12 cellular contexts compared by ENCODE assay signal in genomic region chr6:72825265-72825918, GRCh38.
DNase-seq lines count a peak whose midpoint lies in the region; ATAC-seq and TF ChIP-seq lines count a peak whose summit lies in the region.
"Had no signal": no experiment of that assay in that cellular context is flagged by ENCODE, and none has a peak within 500 bp of the region (broad histone marks: within the 10 kb centered on the region; RNA-seq: fewer than 3 reads in every experiment).

No MANE protein-coding gene starts in this region.

- H3K9me3 ChIP-seq in breast epithelium = no peaks in the 10 kb centered on the region
- no peaks in the 10 kb centered on the region for H3K9me3 ChIP-seq in mammary epithelial cell (replicated peaks; ENCODE audit: insufficient read depth, low read length)
- no peaks in the 10 kb centered on the region for H3K9me3 ChIP-seq in upper lobe of right lung
- H3K9me3 ChIP-seq in neural progenitor cell (ENCODE audit: low read depth) = no peaks in the 10 kb centered on the region

- H3K27ac ChIP-seq in breast epithelium (no peak overlapping the region), mammary epithelial cell (ENCODE audit: insufficient read depth, low read depth, low read length) (peak overlapping the region; percentile 89), upper lobe of right lung (no peak overlapping the region), neural progenitor cell (no peak overlapping the region)
- H3K27ac ChIP-seq: heart left ventricle had no signal

- H3K79me2 ChIP-seq in mammary epithelial cell (ENCODE audit: insufficient read depth, low read length) = peaks cover 7% of the 10 kb centered on the region
- H3K79me2 ChIP-seq in neural progenitor cell (ENCODE audit: low read depth) = no peaks in the 10 kb centered on the region

- BruUV-seq in MCF 10A (replicated peaks; lab: Mats Ljungman, UMichigan) = no TSS peak
- no TSS peak for BruUV-seq in mammary epithelial cell (replicated peaks; lab: Mats Ljungman, UMichigan)

- no peaks in the 10 kb centered on the region for H3K4me1 ChIP-seq in breast epithelium
- peaks cover 48% of the 10 kb centered on the region for H3K4me1 ChIP-seq in mammary epithelial cell (ENCODE audit: insufficient read depth, low read length)
- no peaks in the 10 kb centered on the region for H3K4me1 ChIP-seq in upper lobe of right lung
- H3K4me1 ChIP-seq in neural progenitor cell = no peaks in the 10 kb centered on the region
- H3K4me1 ChIP-seq: heart left ventricle had no signal

- H3K4me3 Mint-ChIP-seq in MCF 10A (ENCODE audit: unreplicated experiment) (no peak overlapping the region), neural progenitor cell (no peak overlapping the region)

- H3K9ac ChIP-seq in mammary epithelial cell (ENCODE audit: insufficient read depth, low read length) = peak overlapping the region; percentile 39
- no peak overlapping the region for H3K9ac ChIP-seq in neural progenitor cell

- peak; percentile 17 for DNase-seq in MCF 10A (ENCODE audit: unreplicated experiment)
- no peak for DNase-seq in breast epithelium (ENCODE audit: low spot score in 2 of 2)
- peak; percentile 66 for DNase-seq in mammary epithelial cell
- DNase-seq in upper lobe of right lung = no peak
- DNase-seq in neural progenitor cell (ENCODE audit: low spot score) = no peak
- no peak for DNase-seq in H7
- DNase-seq in cerebellum (ENCODE audit: low spot score) = no peak
- DNase-seq: Calu3, heart left ventricle, NCI-H510A treated with DMSO at 0.1 percent for 48 hours, posterior cingulate gyrus had no signal

- intact Hi-C loops in MCF 10A (cut with micrococcal nuclease) = no loop called here
- intact Hi-C loops in breast epithelium (cut with DNase I; ENCODE audit: low total_unique reads) = no loop called here
- intact Hi-C loops in mammary epithelial cell (cut with micrococcal nuclease) = loop anchor here (5.0 kb wide), 1 partner anchor 38 kb away; no protein-coding TSS in a partner anchor
- intact Hi-C loops in upper lobe of right lung (cut with DNase I) = no loop called here

- H3K27me3 ChIP-seq in breast epithelium (no peaks in the 10 kb centered on the region), mammary epithelial cell (ENCODE audit: insufficient read depth, low read length) (no peaks in the 10 kb centered on the region), upper lobe of right lung (no peaks in the 10 kb centered on the region), neural progenitor cell (no peaks in the 10 kb centered on the region), H7 (ENCODE audit: control insufficient read depth, insufficient read depth, low read length) (no peaks in the 10 kb centered on the region)
- H3K27me3 ChIP-seq: heart left ventricle had no signal

- no peaks in the 10 kb centered on the region for H3F3A ChIP-seq in neural progenitor cell (ENCODE audit: low read depth)

- H3K9me3 Mint-ChIP-seq in MCF 10A (ENCODE audit: unreplicated experiment) (peaks cover 10% of the 10 kb centered on the region), neural progenitor cell (peaks cover 2% of the 10 kb centered on the region)

- in situ Hi-C loops in mammary epithelial cell (cut with MboI; ENCODE audit: low sequenced_read_pairs in 2 of 2) = no loop called here

- CTCF ChIA-PET in MCF 10A (lab: Yijun Ruan, JAX) = no interaction called here
- CTCF ChIA-PET in mammary epithelial cell (lab: Charles Lee; ENCODE audit: low non-redundant PET) = interaction anchor here (0.5 to 0.6 kb wide), 2 partner anchors 121 to 460 kb away, joined by 3 to 6 read pairs; no protein-coding TSS in a partner anchor

- H2AFZ ChIP-seq in mammary epithelial cell (ENCODE audit: low read depth, low read length) (no peak overlapping the region), neural progenitor cell (replicated peaks) (no peak overlapping the region)

- TF ChIP-seq CTCF in MCF 10A (IDR thresholded peaks at IDR 0.05; ENCODE audit: unreplicated experiment) = no peak
- TF ChIP-seq CTCF in breast epithelium (IDR thresholded peaks at IDR 0.05) = no peak
- no peak for TF ChIP-seq CTCF in mammary epithelial cell (conservative IDR thresholded peaks at IDR 0.05 in 1 of 2, IDR thresholded peaks at IDR 0.05 in 1 of 2; ENCODE audit: extremely low read depth in 1 of 2, insufficient read depth in 1 of 2, low read depth in 1 of 2, low read length in 2 of 2)
- no peak for TF ChIP-seq CTCF in upper lobe of right lung (IDR thresholded peaks at IDR 0.05)
- no peak for TF ChIP-seq CTCF in neural progenitor cell (IDR thresholded peaks at IDR 0.05)

- H4K20me1 ChIP-seq in mammary epithelial cell (ENCODE audit: insufficient read depth, low read length) (no peaks in the 10 kb centered on the region), neural progenitor cell (ENCODE audit: low read depth) (no peaks in the 10 kb centered on the region)

- peak overlapping the region; percentile 17 for H3K4me2 ChIP-seq in mammary epithelial cell (ENCODE audit: insufficient read depth, low read depth, low read length)
- H3K4me2 ChIP-seq in neural progenitor cell = no peak overlapping the region

- H3K36me3 ChIP-seq in breast epithelium (no peaks in the 10 kb centered on the region), mammary epithelial cell (ENCODE audit: insufficient read depth, low read length) (no peaks in the 10 kb centered on the region), upper lobe of right lung (no peaks in the 10 kb centered on the region), neural progenitor cell (no peaks in the 10 kb centered on the region), H7 (replicated peaks; ENCODE audit: control insufficient read depth, insufficient read depth, low read length) (no peaks in the 10 kb centered on the region)
- H3K36me3 ChIP-seq: heart left ventricle had no signal

- ATAC-seq in HG03045 (IDR thresholded peaks at IDR 0.05; ENCODE audit: unreplicated experiment) = peak; percentile 45
- no peak for ATAC-seq in upper lobe of right lung
- ATAC-seq: heart left ventricle had no signal

- H3K36me3 Mint-ChIP-seq in MCF 10A (ENCODE audit: insufficient read depth, unreplicated experiment) = no peaks in the 10 kb centered on the region
- no peaks in the 10 kb centered on the region for H3K36me3 Mint-ChIP-seq in neural progenitor cell

- POLR2A ChIA-PET in MCF 10A (lab: Yijun Ruan, JAX) = no interaction called here

- H3K27me3 Mint-ChIP-seq in MCF 10A (ENCODE audit: insufficient read depth, unreplicated experiment) = no peaks in the 10 kb centered on the region
- no peaks in the 10 kb centered on the region for H3K27me3 Mint-ChIP-seq in neural progenitor cell (ENCODE audit: insufficient read depth, low read depth)

- H3K4me3 ChIP-seq in breast epithelium (no peak overlapping the region), mammary epithelial cell (replicated peaks in 1 of 3; ENCODE audit: insufficient read depth in 1 of 3, low read depth in 2 of 3, low read length in 3 of 3) (no peak overlapping the region), upper lobe of right lung (no peak overlapping the region), neural progenitor cell (no peak overlapping the region), H7 (ENCODE audit: insufficient read depth, low read depth, low read length) (no peak overlapping the region)
- H3K4me3 ChIP-seq: heart left ventricle had no signal

- dilution Hi-C loops in mammary epithelial cell (cut with HindIII; ENCODE audit: low sequenced_read_pairs) = no loop called here

- H3K27ac Mint-ChIP-seq in MCF 10A (ENCODE audit: low read depth, unreplicated experiment) (peak overlapping the region; percentile 88), neural progenitor cell (no peak overlapping the region)

- TF ChIP-seq POLR2A in breast epithelium (IDR thresholded peaks at IDR 0.05) = no peak

- peaks cover 25% of the 10 kb centered on the region for H3K4me1 Mint-ChIP-seq in MCF 10A (ENCODE audit: insufficient read depth, unreplicated experiment)
- no peaks in the 10 kb centered on the region for H3K4me1 Mint-ChIP-seq in neural progenitor cell

Comparison
In these comparisons a context has a peak if more than half of its experiments do, and no peak if none do; other contexts are left out.
1. DNase-seq: peak in MCF 10A (single experiment) and mammary epithelial cell (single experiment); none in breast epithelium (0 of 2), upper lobe of right lung (single experiment), neural progenitor cell (single experiment), H7 (single experiment) and cerebellum (single experiment).